ENCODE assay signal across 1 cellular context in the genomic region with DNA sequence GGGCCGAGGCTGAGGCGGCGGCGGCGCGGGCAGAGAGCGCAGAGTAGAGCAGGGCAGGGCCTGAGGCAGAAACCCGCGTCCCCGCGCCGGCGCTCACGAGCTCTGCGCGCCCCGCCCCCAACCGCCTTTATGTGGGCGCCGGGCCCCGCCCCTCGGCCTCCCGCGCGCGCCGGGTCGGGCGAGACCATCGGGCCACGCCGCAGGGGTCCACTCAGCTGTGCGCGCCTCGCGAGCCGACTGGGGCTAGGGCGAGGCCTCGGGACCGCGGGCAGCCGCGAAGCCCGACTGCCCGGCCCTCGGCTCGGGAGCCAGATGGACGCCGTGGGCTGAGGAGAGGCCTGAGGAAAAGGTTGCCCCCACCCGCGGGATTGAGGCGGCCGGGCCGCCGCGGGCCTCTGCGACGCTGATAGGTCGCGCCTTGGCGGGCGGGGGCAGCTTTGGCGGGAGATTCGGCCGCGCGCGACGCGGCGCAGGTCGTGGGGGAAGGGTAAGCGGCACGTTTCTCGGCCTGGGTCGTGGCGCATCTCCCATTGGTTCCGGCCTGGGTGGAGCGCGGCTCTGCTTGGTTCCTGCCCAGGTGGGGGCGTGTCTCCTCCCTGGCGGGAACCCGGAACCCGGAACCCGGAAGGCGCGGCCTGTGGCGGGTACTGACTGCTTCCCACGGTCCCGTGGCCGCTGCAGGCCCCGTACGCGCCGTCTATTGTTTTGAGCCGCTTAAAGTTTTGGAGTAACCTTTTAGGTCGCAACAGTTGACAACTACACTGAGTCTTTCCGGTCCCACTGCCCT.
TF ChIP-seq lines count a peak whose summit lies in the region.

A gene (minus strand): TSS at position 104 of the 787 bp plus-strand sequence. CDS start 131 bp downstream, outside the sequence.

TF ChIP-seq in HepG2, 621 proteins besides CTCF, POLR2A, EP300 and RAD21 (continued from another document and continues in another):
- TF ChIP-seq, protein P1, sequence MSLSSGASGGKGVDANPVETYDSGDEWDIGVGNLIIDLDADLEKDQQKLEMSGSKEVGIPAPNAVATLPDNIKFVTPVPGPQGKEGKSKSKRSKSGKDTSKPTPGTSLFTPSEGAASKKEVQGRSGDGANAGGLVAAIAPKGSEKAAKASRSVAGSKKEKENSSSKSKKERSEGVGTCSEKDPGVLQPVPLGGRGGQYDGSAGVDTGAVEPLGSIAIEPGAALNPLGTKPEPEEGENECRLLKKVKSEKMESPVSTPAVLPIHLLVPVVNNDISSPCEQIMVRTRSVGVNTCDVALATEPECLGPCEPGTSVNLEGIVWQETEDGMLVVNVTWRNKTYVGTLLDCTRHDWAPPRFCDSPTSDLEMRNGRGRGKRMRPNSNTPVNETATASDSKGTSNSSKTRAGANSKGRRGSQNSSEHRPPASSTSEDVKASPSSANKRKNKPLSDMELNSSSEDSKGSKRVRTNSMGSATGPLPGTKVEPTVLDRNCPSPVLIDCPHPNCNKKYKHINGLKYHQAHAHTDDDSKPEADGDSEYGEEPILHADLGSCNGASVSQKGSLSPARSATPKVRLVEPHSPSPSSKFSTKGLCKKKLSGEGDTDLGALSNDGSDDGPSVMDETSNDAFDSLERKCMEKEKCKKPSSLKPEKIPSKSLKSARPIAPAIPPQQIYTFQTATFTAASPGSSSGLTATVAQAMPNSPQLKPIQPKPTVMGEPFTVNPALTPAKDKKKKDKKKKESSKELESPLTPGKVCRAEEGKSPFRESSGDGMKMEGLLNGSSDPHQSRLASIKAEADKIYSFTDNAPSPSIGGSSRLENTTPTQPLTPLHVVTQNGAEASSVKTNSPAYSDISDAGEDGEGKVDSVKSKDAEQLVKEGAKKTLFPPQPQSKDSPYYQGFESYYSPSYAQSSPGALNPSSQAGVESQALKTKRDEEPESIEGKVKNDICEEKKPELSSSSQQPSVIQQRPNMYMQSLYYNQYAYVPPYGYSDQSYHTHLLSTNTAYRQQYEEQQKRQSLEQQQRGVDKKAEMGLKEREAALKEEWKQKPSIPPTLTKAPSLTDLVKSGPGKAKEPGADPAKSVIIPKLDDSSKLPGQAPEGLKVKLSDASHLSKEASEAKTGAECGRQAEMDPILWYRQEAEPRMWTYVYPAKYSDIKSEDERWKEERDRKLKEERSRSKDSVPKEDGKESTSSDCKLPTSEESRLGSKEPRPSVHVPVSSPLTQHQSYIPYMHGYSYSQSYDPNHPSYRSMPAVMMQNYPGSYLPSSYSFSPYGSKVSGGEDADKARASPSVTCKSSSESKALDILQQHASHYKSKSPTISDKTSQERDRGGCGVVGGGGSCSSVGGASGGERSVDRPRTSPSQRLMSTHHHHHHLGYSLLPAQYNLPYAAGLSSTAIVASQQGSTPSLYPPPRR (CRISPR knock-in tag; IDR thresholded peaks at IDR 0.05; ENCODE audit: borderline replicate concordance) = peak; percentile 72
- TF ChIP-seq ZNF788 (CRISPR knock-in tag; IDR thresholded peaks at IDR 0.05; ENCODE audit: borderline replicate concordance) (peak; percentile 87; the same call in 1 of the 2 replicates), ZNF124 (CRISPR knock-in tag; IDR thresholded peaks at IDR 0.05) (peak; percentile 94), NR2F2 (IDR thresholded peaks at IDR 0.05; ENCODE audit: borderline replicate concordance, low read depth) (no peak; the same call in 1 of the 2 replicates), HDAC6 (IDR thresholded peaks at IDR 0.05; ENCODE audit: low read depth, low read length) (no peak), KAT8 (CRISPR knock-in tag; IDR thresholded peaks at IDR 0.05) (peak; percentile 94), NKX3-1 (CRISPR knock-in tag; IDR thresholded peaks at IDR 0.05) (peak; percentile 98), SALL1 (CRISPR knock-in tag; IDR thresholded peaks at IDR 0.05) (peak; percentile 96), ZNF589 (CRISPR knock-in tag; conservative IDR thresholded peaks at IDR 0.05) (peak; percentile 98), JARID2 (CRISPR knock-in tag; IDR thresholded peaks at IDR 0.05; ENCODE audit: insufficient replicate concordance) (no peak), KLF11 (CRISPR knock-in tag; IDR thresholded peaks at IDR 0.05) (peak; percentile 94; the same call in 1 of the 2 replicates), ZNF879 (CRISPR knock-in tag; IDR thresholded peaks at IDR 0.05) (peak; percentile 98), ZMYM3 (CRISPR knock-in tag; IDR thresholded peaks at IDR 0.05) (no peak)
- TF ChIP-seq, protein P2, sequence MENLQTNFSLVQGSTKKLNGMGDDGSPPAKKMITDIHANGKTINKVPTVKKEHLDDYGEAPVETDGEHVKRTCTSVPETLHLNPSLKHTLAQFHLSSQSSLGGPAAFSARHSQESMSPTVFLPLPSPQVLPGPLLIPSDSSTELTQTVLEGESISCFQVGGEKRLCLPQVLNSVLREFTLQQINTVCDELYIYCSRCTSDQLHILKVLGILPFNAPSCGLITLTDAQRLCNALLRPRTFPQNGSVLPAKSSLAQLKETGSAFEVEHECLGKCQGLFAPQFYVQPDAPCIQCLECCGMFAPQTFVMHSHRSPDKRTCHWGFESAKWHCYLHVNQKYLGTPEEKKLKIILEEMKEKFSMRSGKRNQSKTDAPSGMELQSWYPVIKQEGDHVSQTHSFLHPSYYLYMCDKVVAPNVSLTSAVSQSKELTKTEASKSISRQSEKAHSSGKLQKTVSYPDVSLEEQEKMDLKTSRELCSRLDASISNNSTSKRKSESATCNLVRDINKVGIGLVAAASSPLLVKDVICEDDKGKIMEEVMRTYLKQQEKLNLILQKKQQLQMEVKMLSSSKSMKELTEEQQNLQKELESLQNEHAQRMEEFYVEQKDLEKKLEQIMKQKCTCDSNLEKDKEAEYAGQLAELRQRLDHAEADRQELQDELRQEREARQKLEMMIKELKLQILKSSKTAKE (CRISPR knock-in tag; IDR thresholded peaks at IDR 0.05; ENCODE audit: borderline replicate concordance) = peak; percentile 65
- TF ChIP-seq, protein P3, sequence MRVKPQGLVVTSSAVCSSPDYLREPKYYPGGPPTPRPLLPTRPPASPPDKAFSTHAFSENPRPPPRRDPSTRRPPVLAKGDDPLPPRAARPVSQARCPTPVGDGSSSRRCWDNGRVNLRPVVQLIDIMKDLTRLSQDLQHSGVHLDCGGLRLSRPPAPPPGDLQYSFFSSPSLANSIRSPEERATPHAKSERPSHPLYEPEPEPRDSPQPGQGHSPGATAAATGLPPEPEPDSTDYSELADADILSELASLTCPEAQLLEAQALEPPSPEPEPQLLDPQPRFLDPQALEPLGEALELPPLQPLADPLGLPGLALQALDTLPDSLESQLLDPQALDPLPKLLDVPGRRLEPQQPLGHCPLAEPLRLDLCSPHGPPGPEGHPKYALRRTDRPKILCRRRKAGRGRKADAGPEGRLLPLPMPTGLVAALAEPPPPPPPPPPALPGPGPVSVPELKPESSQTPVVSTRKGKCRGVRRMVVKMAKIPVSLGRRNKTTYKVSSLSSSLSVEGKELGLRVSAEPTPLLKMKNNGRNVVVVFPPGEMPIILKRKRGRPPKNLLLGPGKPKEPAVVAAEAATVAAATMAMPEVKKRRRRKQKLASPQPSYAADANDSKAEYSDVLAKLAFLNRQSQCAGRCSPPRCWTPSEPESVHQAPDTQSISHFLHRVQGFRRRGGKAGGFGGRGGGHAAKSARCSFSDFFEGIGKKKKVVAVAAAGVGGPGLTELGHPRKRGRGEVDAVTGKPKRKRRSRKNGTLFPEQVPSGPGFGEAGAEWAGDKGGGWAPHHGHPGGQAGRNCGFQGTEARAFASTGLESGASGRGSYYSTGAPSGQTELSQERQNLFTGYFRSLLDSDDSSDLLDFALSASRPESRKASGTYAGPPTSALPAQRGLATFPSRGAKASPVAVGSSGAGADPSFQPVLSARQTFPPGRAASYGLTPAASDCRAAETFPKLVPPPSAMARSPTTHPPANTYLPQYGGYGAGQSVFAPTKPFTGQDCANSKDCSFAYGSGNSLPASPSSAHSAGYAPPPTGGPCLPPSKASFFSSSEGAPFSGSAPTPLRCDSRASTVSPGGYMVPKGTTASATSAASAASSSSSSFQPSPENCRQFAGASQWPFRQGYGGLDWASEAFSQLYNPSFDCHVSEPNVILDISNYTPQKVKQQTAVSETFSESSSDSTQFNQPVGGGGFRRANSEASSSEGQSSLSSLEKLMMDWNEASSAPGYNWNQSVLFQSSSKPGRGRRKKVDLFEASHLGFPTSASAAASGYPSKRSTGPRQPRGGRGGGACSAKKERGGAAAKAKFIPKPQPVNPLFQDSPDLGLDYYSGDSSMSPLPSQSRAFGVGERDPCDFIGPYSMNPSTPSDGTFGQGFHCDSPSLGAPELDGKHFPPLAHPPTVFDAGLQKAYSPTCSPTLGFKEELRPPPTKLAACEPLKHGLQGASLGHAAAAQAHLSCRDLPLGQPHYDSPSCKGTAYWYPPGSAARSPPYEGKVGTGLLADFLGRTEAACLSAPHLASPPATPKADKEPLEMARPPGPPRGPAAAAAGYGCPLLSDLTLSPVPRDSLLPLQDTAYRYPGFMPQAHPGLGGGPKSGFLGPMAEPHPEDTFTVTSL (CRISPR knock-in tag; IDR thresholded peaks at IDR 0.05; ENCODE audit: borderline replicate concordance) = no peak
- TF ChIP-seq, protein P4, sequence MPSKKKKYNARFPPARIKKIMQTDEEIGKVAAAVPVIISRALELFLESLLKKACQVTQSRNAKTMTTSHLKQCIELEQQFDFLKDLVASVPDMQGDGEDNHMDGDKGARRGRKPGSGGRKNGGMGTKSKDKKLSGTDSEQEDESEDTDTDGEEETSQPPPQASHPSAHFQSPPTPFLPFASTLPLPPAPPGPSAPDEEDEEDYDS (CRISPR knock-in tag; IDR thresholded peaks at IDR 0.05) = peak; percentile 89
- TF ChIP-seq, protein P5, sequence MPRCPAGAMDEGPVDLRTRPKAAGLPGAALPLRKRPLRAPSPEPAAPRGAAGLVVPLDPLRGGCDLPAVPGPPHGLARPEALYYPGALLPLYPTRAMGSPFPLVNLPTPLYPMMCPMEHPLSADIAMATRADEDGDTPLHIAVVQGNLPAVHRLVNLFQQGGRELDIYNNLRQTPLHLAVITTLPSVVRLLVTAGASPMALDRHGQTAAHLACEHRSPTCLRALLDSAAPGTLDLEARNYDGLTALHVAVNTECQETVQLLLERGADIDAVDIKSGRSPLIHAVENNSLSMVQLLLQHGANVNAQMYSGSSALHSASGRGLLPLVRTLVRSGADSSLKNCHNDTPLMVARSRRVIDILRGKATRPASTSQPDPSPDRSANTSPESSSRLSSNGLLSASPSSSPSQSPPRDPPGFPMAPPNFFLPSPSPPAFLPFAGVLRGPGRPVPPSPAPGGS (CRISPR knock-in tag; IDR thresholded peaks at IDR 0.05) = peak; percentile 93; the same call in 1 of the 2 replicates
- TF ChIP-seq, protein P6, sequence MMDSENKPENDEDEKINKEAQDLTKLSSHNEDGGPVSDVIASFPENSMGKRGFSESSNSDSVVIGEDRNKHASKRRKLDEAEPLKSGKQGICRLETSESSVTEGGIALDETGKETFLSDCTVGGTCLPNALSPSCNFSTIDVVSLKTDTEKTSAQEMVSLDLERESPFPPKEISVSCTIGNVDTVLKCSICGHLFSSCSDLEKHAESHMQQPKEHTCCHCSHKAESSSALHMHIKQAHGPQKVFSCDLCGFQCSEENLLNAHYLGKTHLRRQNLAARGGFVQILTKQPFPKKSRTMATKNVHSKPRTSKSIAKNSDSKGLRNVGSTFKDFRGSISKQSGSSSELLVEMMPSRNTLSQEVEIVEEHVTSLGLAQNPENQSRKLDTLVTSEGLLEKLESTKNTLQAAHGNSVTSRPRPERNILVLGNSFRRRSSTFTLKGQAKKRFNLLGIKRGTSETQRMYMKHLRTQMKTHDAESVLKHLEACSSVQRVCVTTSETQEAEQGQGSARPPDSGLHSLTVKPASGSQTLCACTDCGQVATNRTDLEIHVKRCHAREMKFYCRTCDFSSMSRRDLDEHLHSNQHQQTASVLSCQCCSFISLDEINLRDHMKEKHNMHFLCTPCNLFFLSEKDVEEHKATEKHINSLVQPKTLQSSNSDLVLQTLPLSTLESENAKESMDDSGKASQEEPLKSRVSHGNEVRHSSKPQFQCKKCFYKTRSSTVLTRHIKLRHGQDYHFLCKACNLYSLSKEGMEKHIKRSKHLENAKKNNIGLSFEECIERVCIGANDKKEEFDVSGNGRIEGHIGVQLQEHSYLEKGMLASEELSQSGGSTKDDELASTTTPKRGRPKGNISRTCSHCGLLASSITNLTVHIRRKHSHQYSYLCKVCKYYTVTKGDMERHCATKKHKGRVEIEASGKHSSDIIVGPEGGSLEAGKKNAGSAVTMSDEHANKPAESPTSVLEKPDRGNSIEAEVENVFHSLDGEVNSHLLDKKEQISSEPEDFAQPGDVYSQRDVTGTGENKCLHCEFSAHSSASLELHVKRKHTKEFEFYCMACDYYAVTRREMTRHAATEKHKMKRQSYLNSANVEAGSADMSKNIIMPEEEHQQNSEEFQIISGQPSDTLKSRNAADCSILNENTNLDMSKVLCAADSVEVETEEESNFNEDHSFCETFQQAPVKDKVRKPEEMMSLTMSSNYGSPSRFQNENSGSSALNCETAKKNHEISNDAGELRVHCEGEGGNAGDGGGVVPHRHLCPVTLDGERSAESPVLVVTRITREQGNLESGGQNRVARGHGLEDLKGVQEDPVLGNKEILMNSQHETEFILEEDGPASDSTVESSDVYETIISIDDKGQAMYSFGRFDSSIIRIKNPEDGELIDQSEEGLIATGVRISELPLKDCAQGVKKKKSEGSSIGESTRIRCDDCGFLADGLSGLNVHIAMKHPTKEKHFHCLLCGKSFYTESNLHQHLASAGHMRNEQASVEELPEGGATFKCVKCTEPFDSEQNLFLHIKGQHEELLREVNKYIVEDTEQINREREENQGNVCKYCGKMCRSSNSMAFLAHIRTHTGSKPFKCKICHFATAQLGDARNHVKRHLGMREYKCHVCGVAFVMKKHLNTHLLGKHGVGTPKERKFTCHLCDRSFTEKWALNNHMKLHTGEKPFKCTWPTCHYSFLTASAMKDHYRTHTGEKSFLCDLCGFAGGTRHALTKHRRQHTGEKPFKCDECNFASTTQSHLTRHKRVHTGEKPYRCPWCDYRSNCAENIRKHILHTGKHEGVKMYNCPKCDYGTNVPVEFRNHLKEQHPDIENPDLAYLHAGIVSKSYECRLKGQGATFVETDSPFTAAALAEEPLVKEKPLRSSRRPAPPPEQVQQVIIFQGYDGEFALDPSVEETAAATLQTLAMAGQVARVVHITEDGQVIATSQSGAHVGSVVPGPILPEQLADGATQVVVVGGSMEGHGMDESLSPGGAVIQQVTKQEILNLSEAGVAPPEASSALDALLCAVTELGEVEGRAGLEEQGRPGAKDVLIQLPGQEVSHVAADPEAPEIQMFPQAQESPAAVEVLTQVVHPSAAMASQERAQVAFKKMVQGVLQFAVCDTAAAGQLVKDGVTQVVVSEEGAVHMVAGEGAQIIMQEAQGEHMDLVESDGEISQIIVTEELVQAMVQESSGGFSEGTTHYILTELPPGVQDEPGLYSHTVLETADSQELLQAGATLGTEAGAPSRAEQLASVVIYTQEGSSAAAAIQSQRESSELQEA (CRISPR knock-in tag; IDR thresholded peaks at IDR 0.05; ENCODE audit: not compliant biosample characterization) = peak; percentile 95
- TF ChIP-seq, protein P7, sequence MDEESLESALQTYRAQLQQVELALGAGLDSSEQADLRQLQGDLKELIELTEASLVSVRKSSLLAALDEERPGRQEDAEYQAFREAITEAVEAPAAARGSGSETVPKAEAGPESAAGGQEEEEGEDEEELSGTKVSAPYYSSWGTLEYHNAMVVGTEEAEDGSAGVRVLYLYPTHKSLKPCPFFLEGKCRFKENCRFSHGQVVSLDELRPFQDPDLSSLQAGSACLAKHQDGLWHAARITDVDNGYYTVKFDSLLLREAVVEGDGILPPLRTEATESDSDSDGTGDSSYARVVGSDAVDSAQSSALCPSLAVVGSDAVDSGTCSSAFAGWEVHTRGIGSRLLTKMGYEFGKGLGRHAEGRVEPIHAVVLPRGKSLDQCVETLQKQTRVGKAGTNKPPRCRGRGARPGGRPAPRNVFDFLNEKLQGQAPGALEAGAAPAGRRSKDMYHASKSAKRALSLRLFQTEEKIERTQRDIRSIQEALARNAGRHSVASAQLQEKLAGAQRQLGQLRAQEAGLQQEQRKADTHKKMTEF (CRISPR knock-in tag; IDR thresholded peaks at IDR 0.05) = peak; percentile 95
